ENCODE assay signal across 21 cellular contexts in genomic region chr19:30626567-30626966, GRCh38.
"Had no signal": no experiment of that assay in that cellular context is flagged by ENCODE, and none has a peak within 500 bp of the region (broad histone marks: within the 10 kb centered on the region; RNA-seq: fewer than 3 reads in every experiment).

No MANE protein-coding gene starts in this region.

- H3K9me3 ChIP-seq: gastrocnemius medialis had no signal

- H3K4me3 ChIP-seq: coronary artery, dorsolateral prefrontal cortex, esophagus squamous epithelium, gastrocnemius medialis, heart right ventricle, left lung, lower lobe of right lung, mucosa of descending colon had no signal

- ATAC-seq: gastrocnemius medialis, heart right ventricle, left cardiac atrium, left lung, left ventricle myocardium superior, lower lobe of right lung, mucosa of descending colon had no signal

- DNase-seq: dermis blood vessel endothelial cell; effector CD4-positive, alpha-beta T cell; effector memory CD4-positive, alpha-beta T cell; esophagus squamous epithelium; foreskin fibroblast; foreskin melanocyte; gastrocnemius medialis; glutamatergic neuron; head of caudate nucleus; heart right ventricle; hippocampal formation; left cardiac atrium; left ventricle myocardium superior; lower lobe of right lung; mesenchymal stem cell; mucosa of descending colon; naive B cell had no signal

- H3K27me3 ChIP-seq: esophagus squamous epithelium had no signal

- H3K27ac ChIP-seq: coronary artery, esophagus squamous epithelium, gastrocnemius medialis, heart right ventricle, left lung, lower lobe of right lung had no signal

- H3K36me3 ChIP-seq: esophagus squamous epithelium, gastrocnemius medialis, heart right ventricle, left lung, lower lobe of right lung had no signal

- H3K4me1 ChIP-seq: gastrocnemius medialis, heart right ventricle, left lung, lower lobe of right lung had no signal

- H3K36me3 Mint-ChIP-seq: mesothelial cell of epicardium had no signal

- H3K4me3 Mint-ChIP-seq: mesothelial cell of epicardium, naive B cell had no signal

- H3K4me1 Mint-ChIP-seq: naive B cell had no signal

- H3K27ac Mint-ChIP-seq: mesothelial cell of epicardium, naive B cell had no signal
